Comparison of ENCODE assay signal across 22 cellular contexts in the genomic region with DNA sequence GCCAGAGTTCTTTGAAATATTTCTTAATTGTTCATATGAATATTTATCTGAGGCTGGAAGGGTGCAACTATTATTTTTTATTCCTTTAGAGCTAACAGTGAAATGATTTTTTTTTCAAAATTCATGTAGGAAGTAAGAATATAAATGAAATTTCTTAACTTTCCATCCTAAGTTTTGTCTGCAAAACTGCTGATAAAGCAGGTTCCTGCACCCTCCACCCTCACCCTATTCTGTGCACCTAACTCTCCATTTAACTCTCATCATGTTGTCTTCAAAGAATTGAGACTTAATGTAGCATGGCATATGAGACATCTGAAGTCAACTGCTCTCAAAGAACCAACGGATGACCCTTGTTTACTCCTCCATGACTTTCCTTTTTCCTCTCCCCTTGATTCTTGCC. TPM values are rescaled to one million over a fixed set of nuclear protein-coding genes. Genes with fewer than 3 reads are reported as not detected.
DNase-seq lines count a peak whose midpoint lies in the region; ATAC-seq, FAIRE-seq and TF ChIP-seq lines count a peak whose summit lies in the region.
"Had no signal": no experiment of that assay in that cellular context is flagged by ENCODE, and none has a peak within 500 bp of the region (broad histone marks: within the 10 kb centered on the region; RNA-seq: fewer than 3 reads in every experiment).

No MANE protein-coding gene starts in this region.

- POLR2A ChIA-PET in HepG2 (lab: Yijun Ruan, JAX), result no interaction called here
- POLR2A ChIA-PET in K562 (lab: Yijun Ruan, JAX), result no interaction called here

- no peak for TF ChIP-seq RAD21 in HepG2 (CRISPR knock-in tag; IDR thresholded peaks at IDR 0.05)
- TF ChIP-seq RAD21 in K562 (CRISPR knock-in tag; conservative IDR thresholded peaks at IDR 0.05 in 1 of 2, IDR thresholded peaks at IDR 0.05 in 1 of 2), result no peak

- BruUV-seq in HepG2 (replicated peaks; lab: Mats Ljungman, UMichigan), result no TSS peak
- BruUV-seq in K562 (replicated peaks; lab: Mats Ljungman, UMichigan), result no TSS peak

- H3K4me2 ChIP-seq in HepG2 (ENCODE audit: low read depth, low read length), result no peak overlapping the region
- H3K4me2 ChIP-seq in K562 (ENCODE audit: insufficient read depth, low read length), result no peak overlapping the region
- H3K4me2 ChIP-seq: BLaER1 had no signal

- ATAC-seq in HepG2 (no peak), right lobe of liver (no peak), K562 (no peak)
- ATAC-seq: CD8-positive, alpha-beta T cell; GM12878 had no signal

- intact Hi-C loops in HepG2 (cut with micrococcal nuclease; ENCODE audit: unreplicated experiment) (no loop called here), right lobe of liver (cut with DNase I) (no loop called here), K562 (cut with micrococcal nuclease) (no loop called here)

- 0% methylated on average over 1 of the region's 1 CpG for WGBS in HepG2 (ENCODE audit: low lambda C conversion rate)
- WGBS in right lobe of liver (ENCODE audit: insufficient coverage, low coverage, low lambda C conversion rate, missing lambda C conversion rate), result 38% methylated on average over 1 of the region's 1 CpG
- 0% methylated on average over 1 of the region's 1 CpG for WGBS in K562 (ENCODE audit: insufficient coverage, low coverage, missing lambda C conversion rate)

- H3K27ac ChIP-seq in HepG2 (ENCODE audit: extremely low read length, insufficient read depth, low read length) (no peak overlapping the region), right lobe of liver (no peak overlapping the region), K562 (ENCODE audit: extremely low read depth, low read depth, low read length) (no peak overlapping the region)
- H3K27ac ChIP-seq: 22Rv1, BLaER1, C4-2B had no signal

- H3K9me1 ChIP-seq in K562 (ENCODE audit: control insufficient read depth, insufficient read depth, low read length), result no peaks in the 10 kb centered on the region

- no peaks in the 10 kb centered on the region for H3K79me2 ChIP-seq in HepG2 (ENCODE audit: insufficient read depth, low read length)
- no peaks in the 10 kb centered on the region for H3K79me2 ChIP-seq in K562 (ENCODE audit: control insufficient read depth, insufficient read depth, low read length)

- in situ Hi-C loops in HepG2 (cut with HindIII; ENCODE audit: extremely low pct_ligation_motif_present, low pct_unique_long_range_greater_than_20kb) (no loop called here), K562 (cut with MboI) (no loop called here)

- H4K20me1 ChIP-seq in HepG2 (ENCODE audit: insufficient read depth, low read length), result no peaks in the 10 kb centered on the region
- H4K20me1 ChIP-seq in K562 (replicated peaks; ENCODE audit: control insufficient read depth, insufficient read depth, low read length), result no peaks in the 10 kb centered on the region
- H4K20me1 ChIP-seq: BLaER1 had no signal

- TF ChIP-seq CTCF in HepG2 (CRISPR knock-in tag; IDR thresholded peaks at IDR 0.05) (no peak), right lobe of liver (IDR thresholded peaks at IDR 0.05) (no peak), K562 (IDR thresholded peaks at IDR 0.05 in 2 of 3, conservative IDR thresholded peaks at IDR 0.05 in 1 of 3; ENCODE audit: insufficient read depth in 2 of 3, low read depth in 1 of 3, low read length in 3 of 3) (no peak)

- H3K9ac ChIP-seq in HepG2 (ENCODE audit: insufficient read depth, low read depth, low read length) (no peak overlapping the region), K562 (ENCODE audit: insufficient read depth in 1 of 2, low read depth in 2 of 2, low read length in 2 of 2) (no peak overlapping the region)
- H3K9ac ChIP-seq: BLaER1 had no signal

- H2AFZ ChIP-seq in HepG2 (ENCODE audit: low read length), result no peak overlapping the region
- H2AFZ ChIP-seq in K562 (ENCODE audit: low read depth, low read length), result no peak overlapping the region

- DNase-seq in HepG2 (ENCODE audit: low spot score) (no peak), right lobe of liver (no peak), K562 (ENCODE audit: extremely low read depth in 1 of 4, low spot score in 3 of 4) (no peak), NCI-H2227 treated with DMSO at 0.1 percent for 48 hours (lab: John Stamatoyannopoulos, UW) (no peak), C1 segment of cervical spinal cord (lab: John Stamatoyannopoulos, UW) (no peak)
- DNase-seq: ACHN; BE2C; Caco-2; Calu3; CD4-positive, alpha-beta T cell; CD8-positive, alpha-beta T cell; DMS79; DND-41; EL; GDM1 had no signal

- no peaks in the 10 kb centered on the region for H3K36me3 ChIP-seq in HepG2 (replicated peaks in 1 of 2; ENCODE audit: control insufficient read depth in 1 of 2, insufficient read depth in 2 of 2, low read length in 2 of 2)
- H3K36me3 ChIP-seq in right lobe of liver, result no peaks in the 10 kb centered on the region
- H3K36me3 ChIP-seq in K562 (ENCODE audit: control insufficient read depth, insufficient read depth, low read length), result no peaks in the 10 kb centered on the region
- H3K36me3 ChIP-seq: BE2C, BLaER1 had no signal

- no peak for TF ChIP-seq EP300 in HepG2 (IDR thresholded peaks at IDR 0.05; ENCODE audit: low read depth in 2 of 2, low read length in 2 of 2)
- TF ChIP-seq EP300 in HepG2 (CRISPR knock-in tag; IDR thresholded peaks at IDR 0.05; ENCODE audit: borderline replicate concordance), result no peak
- TF ChIP-seq EP300 in K562 (IDR thresholded peaks at IDR 0.05; ENCODE audit: low read length), result no peak

- H3K4me3 ChIP-seq in HepG2 (replicated peaks in 1 of 3; ENCODE audit: insufficient read depth in 1 of 3, low read depth in 2 of 3, low read length in 3 of 3) (no peak overlapping the region), right lobe of liver (no peak overlapping the region), K562 (no peak overlapping the region)
- H3K4me3 ChIP-seq: BLaER1, GM12878 had no signal

- H3K27me3 ChIP-seq in HepG2 (ENCODE audit: control insufficient read depth in 1 of 2, insufficient read depth in 2 of 2, low read length in 2 of 2) (no peaks in the 10 kb centered on the region), right lobe of liver (no peaks in the 10 kb centered on the region), K562 (ENCODE audit: control insufficient read depth in 2 of 2, insufficient read depth in 2 of 2, low read length in 2 of 2) (no peaks in the 10 kb centered on the region; a peak in 1 of 5 replicates)
- H3K27me3 ChIP-seq: BLaER1 had no signal

- CTCF ChIA-PET in HepG2 (lab: Yijun Ruan, JAX; ENCODE audit: low intra/inter-chr PET ratio, low total read pairs), result no interaction called here
- CTCF ChIA-PET in K562 (lab: Yijun Ruan, JAX; ENCODE audit: low intra/inter-chr PET ratio), result no interaction called here

- H3K4me1 ChIP-seq in HepG2 (ENCODE audit: insufficient read depth, low read length) (no peaks in the 10 kb centered on the region), right lobe of liver (peaks cover 0 to 19% (median 4%) of the 10 kb centered on the region in 4 donors), K562 (replicated peaks in 1 of 2; ENCODE audit: control insufficient read depth in 2 of 2, insufficient read depth in 2 of 2, low read length in 2 of 2) (no peaks in the 10 kb centered on the region; a peak in 1 of 5 replicates)
- H3K4me1 ChIP-seq: BE2C, BLaER1, Caco-2 had no signal

- H3K9me3 ChIP-seq in HepG2 (ENCODE audit: low read length), result no peaks in the 10 kb centered on the region
- H3K9me3 ChIP-seq in right lobe of liver, result no peaks in the 10 kb centered on the region
- no peaks in the 10 kb centered on the region for H3K9me3 ChIP-seq in K562 (replicated peaks; ENCODE audit: control insufficient read depth, insufficient read depth, low read depth, low read length)
- H3K9me3 ChIP-seq: BE2C, BLaER1, Caco-2 had no signal

- TF ChIP-seq POLR2A in HepG2 (IDR thresholded peaks at IDR 0.05; ENCODE audit: insufficient read depth in 1 of 2, low read depth in 2 of 2, low read length in 2 of 2) (no peak), right lobe of liver (IDR thresholded peaks at IDR 0.05) (no peak), K562 (conservative IDR thresholded peaks at IDR 0.05) (no peak)

- FAIRE-seq in HepG2 (lab: Jason Lieb, UNC) (no peak), K562 (lab: Jason Lieb, UNC) (no peak)
- FAIRE-seq: D721Med, GM12878, GM12892, GM18507 had no signal

RNA-seq across cellular contexts. Expression of gene MANEA, which starts 23.5 kb away (rescaled TPM):
- 7.6 and 10.9 TPM in 2 replicates for total RNA-seq in HepG2 (2016; rRNA removed; fragmentation: Illumina TruSeq; extraction: Trizol)
- total RNA-seq in HepG2 (2016; cell fraction: cytosol; rRNA removed; fragmentation: Illumina TruSeq; extraction: Trizol; ENCODE audit: low read depth), result 0.79 and 1.2 TPM in 2 replicates
- total RNA-seq in HepG2 (2016; cell fraction: insoluble cytoplasmic fraction; rRNA removed; fragmentation: Illumina TruSeq; extraction: Trizol), result 8.5 and 11.1 TPM in 2 replicates
- 2.2 and 2.7 TPM in 2 replicates for total RNA-seq in HepG2 (2016; cell fraction: membrane; rRNA removed; fragmentation: Illumina TruSeq; extraction: Trizol)
- total RNA-seq in HepG2 (2016; cell fraction: nucleus; rRNA removed; fragmentation: Illumina TruSeq; extraction: Trizol), result 14.0 and 15.6 TPM in 2 replicates
- polyA plus RNA-seq in HepG2 (2011; rRNA removed), result 6.8 and 10.0 TPM in 2 replicates
- 2.6 and 5.5 TPM in 2 replicates for polyA plus RNA-seq in HepG2 (2011; cell fraction: cytosol; rRNA removed)
- 2.2 and 3.1 TPM in 2 replicates for polyA plus RNA-seq in HepG2 (2011; cell fraction: nucleus; rRNA removed)
- polyA plus RNA-seq in HepG2 (2012), result 7.8 and 8.4 TPM in 2 replicates
- 0.42 and 0.72 TPM in 2 replicates for polyA plus RNA-seq in HepG2 (2016; cell fraction: cytosol; fragmentation: Illumina TruSeq; extraction: Trizol; ENCODE audit: low read depth)
- polyA plus RNA-seq in HepG2 (2016; cell fraction: insoluble cytoplasmic fraction; fragmentation: Illumina TruSeq; extraction: Trizol; ENCODE audit: low read depth), result 7.9 and 10.1 TPM in 2 replicates
- polyA plus RNA-seq in HepG2 (2016; cell fraction: membrane; fragmentation: Illumina TruSeq; extraction: Trizol; ENCODE audit: low read depth), result 1.3 and 1.6 TPM in 2 replicates
- polyA plus RNA-seq in HepG2 (2016; cell fraction: nucleus; fragmentation: Illumina TruSeq; extraction: Trizol; ENCODE audit: insufficient read depth, low read depth), result 14.3 and 16.2 TPM in 2 replicates
- polyA minus RNA-seq in HepG2 (2011; rRNA and poly(A)+ RNA removed; ENCODE audit: low replicate concordance), result 2.4 and 2.5 TPM in 2 replicates
- polyA minus RNA-seq in HepG2 (2011; cell fraction: cytosol; rRNA and poly(A)+ RNA removed), result 7.2 and 9.4 TPM in 2 replicates
- 11.8 and 12.4 TPM in 2 replicates for polyA minus RNA-seq in HepG2 (2011; cell fraction: nucleus; rRNA and poly(A)+ RNA removed)
- 10 to 100 TPM; 12.5 to 32.7 (median 22.1) TPM for total RNA-seq in right lobe of liver
- 8.3 and 18.2 TPM in 2 replicates for total RNA-seq in K562 (2011; cell fraction: chromatin; rRNA removed; ENCODE audit: low replicate concordance)
- total RNA-seq in K562 (2011; cell fraction: nucleolus; rRNA removed), result 3.8 and 4.9 TPM in 2 replicates
- total RNA-seq in K562 (2011; cell fraction: nucleoplasm; rRNA removed), result 10.5 and 16.7 TPM in 2 replicates
- 4.8 and 6.7 TPM in 2 replicates for total RNA-seq in K562 (2014; rRNA removed)
- 15.9 and 17.7 TPM in 2 replicates for total RNA-seq in K562 (2014; rRNA removed; fragmentation: Illumina TruSeq; extraction: Trizol)
- 14.2 and 16.1 TPM in 2 replicates for total RNA-seq in K562 (2015; rRNA removed; fragmentation: Illumina TruSeq; extraction: Trizol)
- total RNA-seq in K562 (2021), result 11.4 and 12.8 TPM in 2 replicates
- polyA plus RNA-seq in K562 (2011; rRNA removed), result 10.4 and 14.3 TPM in 2 replicates
- 2.3 and 4.5 TPM in 2 replicates for polyA plus RNA-seq in K562 (2011; cell fraction: cytosol; rRNA removed)
- 3.8 and 5.3 TPM in 2 replicates for polyA plus RNA-seq in K562 (2011; cell fraction: nucleus; rRNA removed)
- polyA plus RNA-seq in K562 (2012), result 6.9 and 10.8 TPM in 2 replicates
- polyA plus RNA-seq in K562 (2014; fragmentation: Illumina TruSeq; extraction: Trizol), result 9.2 and 11.5 TPM in 2 replicates
- 10 to 100 TPM in 1 of 2 experiments, 1 to 10 TPM in 1; 7.5 to 11.1 TPM for polyA plus RNA-seq in K562 (2014; fragmentation: Nextera tagmentation; extraction: Ambion mirVana)
- 5.6 and 7.1 TPM in 2 replicates for polyA plus RNA-seq in K562 (2014; rRNA removed)
- 15.4 and 17.8 TPM in 2 replicates for polyA minus RNA-seq in K562 (2011; rRNA and poly(A)+ RNA removed)
- polyA minus RNA-seq in K562 (2011; cell fraction: cytosol; rRNA and poly(A)+ RNA removed), result 3.3 and 7.6 TPM in 2 replicates
- 4.2 and 8.1 TPM in 2 replicates for polyA minus RNA-seq in K562 (2011; cell fraction: nucleus; rRNA and poly(A)+ RNA removed)

Comparison
In these comparisons a context has a peak if more than half of its experiments do, and no peak if none do; other contexts are left out.
1. Of the 241 proteins assayed by ChIP-seq in both HepG2 and K562: peak only in HepG2: none; only in K562: MAFG; in both: MAFF and MAFK; in neither: 238.